In genomic region chr6:163802267-163802666, GRCh38 we compare ENCODE assay signal across 26 cellular contexts.
"Had no signal": no experiment of that assay in that cellular context is flagged by ENCODE, and none has a peak within 500 bp of the region (broad histone marks: within the 10 kb centered on the region; RNA-seq: fewer than 3 reads in every experiment).

No MANE protein-coding gene starts in this region.

- H3K27ac ChIP-seq: stomach, suprapubic skin, testis, thoracic aorta, thyroid gland, tibial artery, tibial nerve, transverse colon, upper lobe of left lung, upper lobe of right lung, uterus, vagina had no signal

- H3K36me3 ChIP-seq: stomach, suprapubic skin, thoracic aorta, thyroid gland, tibial artery, tibial nerve, transverse colon, upper lobe of left lung, upper lobe of right lung, uterus, vagina had no signal

- ATAC-seq: stimulated activated effector memory CD8-positive, alpha-beta T cell treated with anti-CD3 and anti-CD28 coated beads, Interleukin-12 subunit alpha, Interleukin-12 subunit beta, amount 100 ng/mL, for 72 hours; stimulated activated memory B cell treated with anti-CD40 and anti-IgM and Interleukin-4, amounts not matched to agents 10 μg/mL and 1 μg/mL and 100 μg/mL, for 72 hours; stimulated activated naive B cell treated with anti-CD40 and anti-IgM and Interleukin-4, amounts not matched to agents 10 μg/mL and 1 μg/mL and 100 μg/mL, for 72 hours; stimulated activated naive CD8-positive, alpha-beta T cell treated with anti-CD3 and anti-CD28 coated beads, Interleukin-15, amount 100 ng/mL, for 72 hours; stimulated activated naive CD8-positive, alpha-beta T cell treated with anti-CD3 and anti-CD28 coated beads, Interleukin-15, Interleukin-2, amounts not matched to agents 100 U/mL and 50 U/mL, for 24 hours; upper lobe of right lung had no signal

- H3K4me3 ChIP-seq: stomach, suprapubic skin, testis, thoracic aorta, thyroid gland, tibial artery, tibial nerve, transverse colon, upper lobe of left lung, upper lobe of right lung, uterus, vagina had no signal

- DNase-seq: stimulated activated CD4-positive, alpha-beta T cell treated with anti-CD3 and anti-CD28 coated beads, Interleukin-2, amount 100 ng/mL, for 48 hours; stimulated activated CD4-positive, alpha-beta T cell treated with anti-CD3 and anti-CD28 coated beads, Interleukin-4, amount 100 ng/mL, for 1 hour; stimulated activated CD4-positive, alpha-beta T cell treated with anti-CD3 and anti-CD28 coated beads, Interleukin-4, amount 100 ng/mL, for 24 hours; stimulated activated CD4-positive, alpha-beta T cell treated with anti-CD3 and anti-CD28 coated beads, Interleukin-4, amount 100 ng/mL, for 4 hours; stimulated activated CD8-positive, alpha-beta memory T cell treated with anti-CD3 and anti-CD28 coated beads, Interleukin-4, amount 100 ng/mL, for 48 hours; stimulated activated naive B cell treated with anti-CD40 and anti-IgM and Interleukin-4, amounts not matched to agents 10 μg/mL and 1 μg/mL and 100 μg/mL, for 72 hours; stimulated activated naive CD4-positive, alpha-beta T cell; stimulated activated naive CD4-positive, alpha-beta T cell treated with Interleukin-2 at 50 U/mL for 16 hours; stimulated activated naive CD8-positive, alpha-beta T cell treated with anti-CD3 and anti-CD28 coated beads, Interleukin-15, amount 100 ng/mL, for 72 hours; stimulated activated naive CD8-positive, alpha-beta T cell treated with anti-CD3 and anti-CD28 coated beads, Interleukin-15, Interleukin-2, amounts not matched to agents 100 U/mL and 50 U/mL, for 24 hours; stomach; substantia nigra; testis; thyroid gland; tibial artery; transverse colon; trophoblast cell; upper lobe of left lung; upper lobe of right lung; uterus had no signal

- H3K4me1 ChIP-seq: stomach, suprapubic skin, testis, thyroid gland, tibial artery, tibial nerve, transverse colon, upper lobe of left lung, upper lobe of right lung, uterus, vagina had no signal

- H3K27me3 ChIP-seq: stomach, suprapubic skin, testis, thyroid gland, tibial artery, tibial nerve, transverse colon, upper lobe of left lung, upper lobe of right lung, uterus, vagina had no signal

- H3K9me3 ChIP-seq: stomach, suprapubic skin, testis, thoracic aorta, thyroid gland, tibial artery, tibial nerve, upper lobe of left lung, upper lobe of right lung, uterus, vagina had no signal
